30 cellular contexts compared by ENCODE assay signal in the genomic region with DNA sequence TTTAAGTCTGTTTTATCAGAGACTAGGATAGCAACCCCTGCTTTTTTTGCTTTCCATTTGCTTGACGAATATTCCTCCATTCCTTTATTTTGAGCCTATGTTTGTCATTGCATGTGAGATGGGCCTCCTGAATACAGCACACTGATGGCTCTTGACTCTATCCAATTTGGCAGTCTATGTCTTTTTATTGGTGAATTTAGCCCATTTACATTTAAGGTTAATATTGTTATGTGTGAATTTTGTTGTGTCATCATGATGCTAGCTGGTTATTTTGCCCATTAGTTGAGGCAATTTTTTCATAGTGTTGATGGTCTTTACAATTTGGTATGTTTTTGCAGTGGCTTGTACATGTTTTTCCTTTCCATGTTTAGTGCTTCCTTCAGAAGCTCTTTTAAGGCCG. TPM values are rescaled to one million over a fixed set of nuclear protein-coding genes. Genes with fewer than 3 reads are reported as not detected.
DNase-seq lines count a peak whose midpoint lies in the region; ATAC-seq, FAIRE-seq and TF ChIP-seq lines count a peak whose summit lies in the region.
"Had no signal": no experiment of that assay in that cellular context is flagged by ENCODE, and none has a peak within 500 bp of the region (broad histone marks: within the 10 kb centered on the region; RNA-seq: fewer than 3 reads in every experiment).

No MANE protein-coding gene starts in this region.

- H3K9me3 ChIP-seq in K562 (replicated peaks; ENCODE audit: control insufficient read depth, insufficient read depth, low read depth, low read length) (no peaks in the 10 kb centered on the region; the same call in 1 of the 2 replicates), GM23248 (ENCODE audit: low read depth) (no peaks in the 10 kb centered on the region)
- H3K9me3 ChIP-seq: BE2C, Caco-2 had no signal

- H3K4me1 ChIP-seq in K562 (replicated peaks in 1 of 2; ENCODE audit: control insufficient read depth in 2 of 2, insufficient read depth in 2 of 2, low read length in 2 of 2) (no peaks in the 10 kb centered on the region), GM23248 (ENCODE audit: insufficient read depth) (no peaks in the 10 kb centered on the region)
- H3K4me1 ChIP-seq: A549; BE2C; BLaER1; BLaER1 treated with 17β-estradiol and CSF1 and Interleukin-3, amounts not matched to agents 10 nM and 100 nM; Caco-2 had no signal

- H3K36me3 ChIP-seq in K562 (ENCODE audit: control insufficient read depth, insufficient read depth, low read length) (no peaks in the 10 kb centered on the region), GM23248 (ENCODE audit: low read depth) (no peaks in the 10 kb centered on the region)
- H3K36me3 ChIP-seq: BE2C had no signal

- H3K4me3 ChIP-seq in K562 = no peak overlapping the region
- H3K4me3 ChIP-seq in GM23248 = no peak overlapping the region
- H3K4me3 ChIP-seq: A549; BLaER1; BLaER1 treated with 17β-estradiol and CSF1 and Interleukin-3, amounts not matched to agents 10 nM and 100 nM had no signal

- no peak for ATAC-seq in K562
- ATAC-seq: A549; CD8-positive, alpha-beta T cell had no signal

- WGBS in K562 (ENCODE audit: insufficient coverage, low coverage, missing lambda C conversion rate) = 0% methylated on average over 2 of the region's 2 CpGs
- 30 to 44% methylated on average over 2 of the region's 2 CpGs for WGBS in GM23248 (ENCODE audit: low coverage in 1 of 2, low lambda C conversion rate in 2 of 2, missing lambda C conversion rate in 2 of 2), 2 experiments

- no peak for TF ChIP-seq CTCF in K562 (IDR thresholded peaks at IDR 0.05 in 2 of 3, conservative IDR thresholded peaks at IDR 0.05 in 1 of 3; ENCODE audit: insufficient read depth in 2 of 3, low read depth in 1 of 3, low read length in 3 of 3)

- no peak for FAIRE-seq in K562 (lab: Jason Lieb, UNC)
- FAIRE-seq: A204.1, A549, D721Med had no signal

- CTCF ChIA-PET in K562 (lab: Yijun Ruan, JAX; ENCODE audit: low intra/inter-chr PET ratio) = no interaction called here

- no peaks in the 10 kb centered on the region for H3K79me2 ChIP-seq in K562 (ENCODE audit: control insufficient read depth, insufficient read depth, low read length)
- H3K79me2 ChIP-seq in GM23248 (ENCODE audit: insufficient read depth) = no peaks in the 10 kb centered on the region

- no peak for DNase-seq in K562 (ENCODE audit: extremely low read depth in 1 of 4, low spot score in 3 of 4)
- DNase-seq in GM23248 = no peak
- DNase-seq: 8988T; ACHN; AML-193; BE2C; C1 segment of cervical spinal cord; Caco-2; Calu3; CD4-positive, alpha-beta memory T cell; CD4-positive, alpha-beta T cell; CD4-positive, CD25-positive, alpha-beta regulatory T cell; CD8-positive, alpha-beta memory T cell; CD8-positive, alpha-beta T cell; COR-L47; DMS 273 treated with DMSO at 0.1 percent for 48 hours; DMS153; DMS53; DMS79; DMS79 treated with DMSO at 0.1 percent for 48 hours; DND-41; EL had no signal

- POLR2A ChIA-PET in K562 (lab: Yijun Ruan, JAX) = interaction anchor here (0.6 to 0.8 kb wide), 2 partner anchors 10 to 62 kb away, joined by 3 to 4 read pairs; no protein-coding TSS in a partner anchor

- H3K9me1 ChIP-seq in K562 (ENCODE audit: control insufficient read depth, insufficient read depth, low read length) = no peaks in the 10 kb centered on the region

- H3K4me2 ChIP-seq in K562 (ENCODE audit: insufficient read depth, low read length) (no peak overlapping the region), GM23248 (ENCODE audit: unreplicated experiment) (no peak overlapping the region)
- H3K4me2 ChIP-seq: A549; BLaER1; BLaER1 treated with 17β-estradiol and CSF1 and Interleukin-3, amounts not matched to agents 10 nM and 100 nM had no signal

- in situ Hi-C loops in K562 (cut with MboI) (no loop called here), GM23248 (cut with MboI) (no loop called here)

- no peak for TF ChIP-seq EP300 in K562 (IDR thresholded peaks at IDR 0.05; ENCODE audit: low read length)

- H4K20me1 ChIP-seq in K562 (replicated peaks; ENCODE audit: control insufficient read depth, insufficient read depth, low read length) = no peaks in the 10 kb centered on the region
- H4K20me1 ChIP-seq in GM23248 (ENCODE audit: insufficient read depth) = no peaks in the 10 kb centered on the region
- H4K20me1 ChIP-seq: BLaER1; BLaER1 treated with 17β-estradiol and CSF1 and Interleukin-3, amounts not matched to agents 10 nM and 100 nM had no signal

- H3K27me3 ChIP-seq in K562 (ENCODE audit: control insufficient read depth in 2 of 2, insufficient read depth in 2 of 2, low read length in 2 of 2) (no peaks in the 10 kb centered on the region), GM23248 (replicated peaks; ENCODE audit: insufficient read depth) (no peaks in the 10 kb centered on the region)
- H3K27me3 ChIP-seq: BE2C; BLaER1; BLaER1 treated with 17β-estradiol and CSF1 and Interleukin-3, amounts not matched to agents 10 nM and 100 nM had no signal

- no peaks in the 10 kb centered on the region for H3F3A ChIP-seq in GM23248 (ENCODE audit: insufficient read depth)

- H3K9me2 ChIP-seq in GM23248 (ENCODE audit: insufficient read depth) = no peaks in the 10 kb centered on the region

- intact Hi-C loops in K562 (cut with micrococcal nuclease) = no loop called here

- TF ChIP-seq POLR2A in K562 (conservative IDR thresholded peaks at IDR 0.05) = no peak

- H3K9ac ChIP-seq in K562 (ENCODE audit: insufficient read depth in 1 of 2, low read depth in 2 of 2, low read length in 2 of 2) (no peak overlapping the region), GM23248 (no peak overlapping the region)
- H3K9ac ChIP-seq: BLaER1; BLaER1 treated with 17β-estradiol and CSF1 and Interleukin-3, amounts not matched to agents 10 nM and 100 nM had no signal

- no TSS peak for BruUV-seq in K562 (replicated peaks; lab: Mats Ljungman, UMichigan)

- H2AFZ ChIP-seq in K562 (ENCODE audit: low read depth, low read length) (no peak overlapping the region), GM23248 (no peak overlapping the region)

- TF ChIP-seq RAD21 in K562 (CRISPR knock-in tag; conservative IDR thresholded peaks at IDR 0.05 in 1 of 2, IDR thresholded peaks at IDR 0.05 in 1 of 2) = no peak

- H3K27ac ChIP-seq in K562 (ENCODE audit: extremely low read depth, low read depth, low read length) (no peak overlapping the region), GM23248 (no peak overlapping the region)
- H3K27ac ChIP-seq: 22Rv1; A549; BLaER1; BLaER1 treated with 17β-estradiol and CSF1 and Interleukin-3, amounts not matched to agents 10 nM and 100 nM; C4-2B had no signal

TF ChIP-seq in K562, 482 proteins besides CTCF, POLR2A, EP300 and RAD21:
- TF ChIP-seq ZNF263 (CRISPR knock-in tag; IDR thresholded peaks at IDR 0.05; ENCODE audit: borderline replicate concordance) (no peak), FOS (IDR thresholded peaks at IDR 0.05; ENCODE audit: extremely low read depth, insufficient read length) (no peak), SIN3A (IDR thresholded peaks at IDR 0.05; ENCODE audit: borderline replicate concordance in 2 of 2, control insufficient read depth in 1 of 2, low read depth in 2 of 2, low read length in 2 of 2) (no peak), ZFX (CRISPR knock-in tag; IDR thresholded peaks at IDR 0.05) (no peak), ZNF507 (tag; conservative IDR thresholded peaks at IDR 0.05) (peak; percentile 90), ILK (tag; IDR thresholded peaks at IDR 0.05; ENCODE audit: borderline replicate concordance, low read depth) (no peak)
- TF ChIP-seq, protein P1, sequence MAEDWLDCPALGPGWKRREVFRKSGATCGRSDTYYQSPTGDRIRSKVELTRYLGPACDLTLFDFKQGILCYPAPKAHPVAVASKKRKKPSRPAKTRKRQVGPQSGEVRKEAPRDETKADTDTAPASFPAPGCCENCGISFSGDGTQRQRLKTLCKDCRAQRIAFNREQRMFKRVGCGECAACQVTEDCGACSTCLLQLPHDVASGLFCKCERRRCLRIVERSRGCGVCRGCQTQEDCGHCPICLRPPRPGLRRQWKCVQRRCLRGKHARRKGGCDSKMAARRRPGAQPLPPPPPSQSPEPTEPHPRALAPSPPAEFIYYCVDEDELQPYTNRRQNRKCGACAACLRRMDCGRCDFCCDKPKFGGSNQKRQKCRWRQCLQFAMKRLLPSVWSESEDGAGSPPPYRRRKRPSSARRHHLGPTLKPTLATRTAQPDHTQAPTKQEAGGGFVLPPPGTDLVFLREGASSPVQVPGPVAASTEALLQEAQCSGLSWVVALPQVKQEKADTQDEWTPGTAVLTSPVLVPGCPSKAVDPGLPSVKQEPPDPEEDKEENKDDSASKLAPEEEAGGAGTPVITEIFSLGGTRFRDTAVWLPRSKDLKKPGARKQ (CRISPR knock-in tag; IDR thresholded peaks at IDR 0.05) = no peak

RNA-seq across cellular contexts. Expression of gene PDE4B, which starts 50.7 kb away (rescaled TPM):
- total RNA-seq in K562 (2011; cell fraction: chromatin; rRNA removed; ENCODE audit: low replicate concordance) = 1.0 TPM in 1 of 2 replicates, not detected in the other
- total RNA-seq in K562 (2011; cell fraction: nucleolus; rRNA removed) = not detected in 2 replicates
- total RNA-seq in K562 (2011; cell fraction: nucleoplasm; rRNA removed) = not detected in 2 replicates
- total RNA-seq in K562 (2014; rRNA removed) (not detected in 2 replicates), K562 (2014; rRNA removed; fragmentation: Illumina TruSeq; extraction: Trizol) (not detected in 2 replicates), K562 (2015; rRNA removed; fragmentation: Illumina TruSeq; extraction: Trizol) (not detected in 2 replicates), K562 (2021) (0.07 and 0.09 TPM in 2 replicates)
- polyA plus RNA-seq in K562 (2011; rRNA removed) (not detected in 2 replicates), K562 (2014; fragmentation: Illumina TruSeq; extraction: Trizol) (not detected in 2 replicates), K562 (2014; fragmentation: Nextera tagmentation; extraction: Ambion mirVana) (not detected), K562 (2014; rRNA removed) (not detected in 2 replicates), GM23248 (2016; fragmentation: Nextera tagmentation; extraction: Ambion mirVana) (19.6 and 19.9 TPM in 2 replicates)
- polyA plus RNA-seq in K562 (2011; cell fraction: cytosol; rRNA removed) = not detected in 2 replicates
- polyA plus RNA-seq in K562 (2011; cell fraction: nucleus; rRNA removed) = not detected in 2 replicates
- not detected in 2 replicates for polyA plus RNA-seq in K562 (2012)
- not detected in 2 replicates for polyA minus RNA-seq in K562 (2011; rRNA and poly(A)+ RNA removed)
- not detected in 2 replicates for polyA minus RNA-seq in K562 (2011; cell fraction: cytosol; rRNA and poly(A)+ RNA removed)
- not detected in 2 replicates for polyA minus RNA-seq in K562 (2011; cell fraction: nucleus; rRNA and poly(A)+ RNA removed)
- total RNA-seq in GM23248 (2014; rRNA removed; shearing (Covaris generic)) = 36.2 and 36.7 TPM in 2 replicates
- total RNA-seq: A172, Caco-2 had no signal

Comparison
In these comparisons a context has a peak if more than half of its experiments do, and no peak if none do; other contexts are left out.
1. RNA of gene PDE4B, which starts 50.7 kb away (total RNA-seq): 36.2 to 36.7 TPM in GM23248; 0.07 to 1.0 TPM in K562; every median in the first group is over 10 times any median in the second.